Comparison of ENCODE assay signal across 1 cellular context in the genomic region with DNA sequence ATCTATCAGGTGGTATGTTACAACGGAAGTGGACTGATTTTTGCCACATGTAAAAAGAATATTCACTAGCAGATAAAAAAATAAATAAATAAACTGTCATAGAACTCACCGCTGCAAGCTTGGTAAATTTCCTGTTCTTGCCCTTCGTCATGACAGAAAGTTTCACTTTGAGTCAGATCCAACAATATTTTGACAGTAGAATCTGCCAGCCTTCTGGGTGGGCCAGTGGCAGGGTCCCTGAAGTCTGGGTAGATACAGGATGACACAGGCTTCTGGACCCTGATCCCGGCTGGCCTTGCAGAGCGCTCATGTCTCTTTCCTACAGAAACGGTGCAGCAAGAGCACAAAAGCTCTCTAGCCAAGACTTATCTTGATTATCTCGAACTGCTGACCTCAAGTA.
TF ChIP-seq lines count a peak whose summit lies in the region.

No MANE protein-coding gene starts in this region.

TF ChIP-seq in SK-N-SH treated with all-trans-retinoic acid at 6 μM for 48 hours, 23 proteins besides CTCF, POLR2A, EP300 and RAD21 (continued from another document):
- TF ChIP-seq OSR1 (CRISPR knock-in tag; IDR thresholded peaks at IDR 0.05) (no peak), ZNF70 (CRISPR knock-in tag; IDR thresholded peaks at IDR 0.05) (no peak)
